Comparison of ENCODE assay signal across 9 cellular contexts in genomic region chr2:158459161-158460003, GRCh38. TPM values are rescaled to one million over a fixed set of nuclear protein-coding genes. Genes with fewer than 3 reads are reported as not detected.
DNase-seq lines count a peak whose midpoint lies in the region; ATAC-seq and TF ChIP-seq lines count a peak whose summit lies in the region.
"Had no signal": no experiment of that assay in that cellular context is flagged by ENCODE, and none has a peak within 500 bp of the region (broad histone marks: within the 10 kb centered on the region; RNA-seq: fewer than 3 reads in every experiment).

No MANE protein-coding gene starts in this region.

- WGBS in mesodermal cell (ENCODE audit: insufficient coverage in 2 of 2), 2 experiments: 24 to 38% methylated on average over 2 to 5 of the region's 9 CpGs

- H3K27ac ChIP-seq in breast epithelium: peak overlapping the region; percentile 93 to 99
- H3K27ac ChIP-seq in mesodermal cell (ENCODE audit: low read depth, low read length, severe bottlenecking): no peak overlapping the region
- H3K27ac ChIP-seq in gastrocnemius medialis: no peak overlapping the region

- H3K9me3 ChIP-seq in Caco-2: no peaks in the 10 kb centered on the region
- H3K9me3 ChIP-seq in breast epithelium: no peaks in the 10 kb centered on the region
- H3K9me3 ChIP-seq in mesodermal cell (ENCODE audit: control insufficient read depth, low read length): no peaks in the 10 kb centered on the region
- no peaks in the 10 kb centered on the region for H3K9me3 ChIP-seq in gastrocnemius medialis
- no peaks in the 10 kb centered on the region for H3K9me3 ChIP-seq in BE2C

- no peaks in the 10 kb centered on the region for H3K27me3 ChIP-seq in Caco-2 (replicated peaks; ENCODE audit: control insufficient read depth, insufficient read depth, low read length)
- H3K27me3 ChIP-seq in breast epithelium: no peaks in the 10 kb centered on the region
- no peaks in the 10 kb centered on the region for H3K27me3 ChIP-seq in gastrocnemius medialis
- 0 out of 2 replicates have a peak, but pooled peaks cover 3% of the 10 kb centered on the region for H3K27me3 ChIP-seq in BE2C

- POLR2A ChIA-PET in Caco-2 (lab: Charles Lee): no interaction called here

- H3K4me1 Mint-ChIP-seq in Caco-2 (ENCODE audit: low read depth, unreplicated experiment): peaks cover 7% of the 10 kb centered on the region

- TF ChIP-seq POLR2A in breast epithelium (IDR thresholded peaks at IDR 0.05) (no peak), gastrocnemius medialis (IDR thresholded peaks at IDR 0.05) (no peak)

- ATAC-seq in gastrocnemius medialis (no peak), HG03354 (IDR thresholded peaks at IDR 0.05; ENCODE audit: poor library complexity, severe bottlenecking, unreplicated experiment) (no peak)
- no peak for ATAC-seq in stimulated activated naive CD8-positive, alpha-beta T cell treated with anti-CD3 and anti-CD28 coated beads, Interleukin-15, Interleukin-2, amounts not matched to agents 100 U/mL and 50 U/mL, for 24 hours
- ATAC-seq: T-helper 17 cell had no signal

- H3K4me1 ChIP-seq in Caco-2: peaks cover 37% of the 10 kb centered on the region
- peaks cover 0 to 16% of the 10 kb centered on the region in 2 donors for H3K4me1 ChIP-seq in breast epithelium
- peaks cover 10% of the 10 kb centered on the region for H3K4me1 ChIP-seq in mesodermal cell (ENCODE audit: control insufficient read depth, insufficient read depth, low read length, poor library complexity, severe bottlenecking)
- peaks cover 18 to 24% of the 10 kb centered on the region in 2 donors for H3K4me1 ChIP-seq in gastrocnemius medialis
- no peaks in the 10 kb centered on the region for H3K4me1 ChIP-seq in BE2C

- H3K4me3 ChIP-seq in Caco-2 (ENCODE audit: low read depth, low read length) (0 out of 2 replicates have a peak overlapping the region, but pooled peaks have one; percentile 4), breast epithelium (peak overlapping the region; percentile 82 to 97 (median 91)), mesodermal cell (ENCODE audit: extremely low read depth, insufficient read depth, low read length, poor library complexity, severe bottlenecking) (peak overlapping the region; percentile 73), gastrocnemius medialis (peak overlapping the region in 2 of 4 donors; percentile 13 to 81), BE2C (ENCODE audit: low read depth, low read length) (no peak overlapping the region)

- CTCF ChIA-PET in Caco-2 (lab: Charles Lee): interaction anchor here (1.4 kb wide), 1 partner anchor 30 kb away, joined by 4 read pairs; no protein-coding TSS in a partner anchor

- peak overlapping the region; percentile 98 for H3K4me3 Mint-ChIP-seq in Caco-2 (ENCODE audit: unreplicated experiment)

- H3K27ac Mint-ChIP-seq in Caco-2 (ENCODE audit: unreplicated experiment): no peak overlapping the region

- DNase-seq in Caco-2: no peak
- DNase-seq in Kasumi-1 (lab: John Stamatoyannopoulos, UW): peak; percentile 46 to 58
- no peak for DNase-seq in breast epithelium (ENCODE audit: low spot score in 2 of 2)
- DNase-seq in gastrocnemius medialis: no peak
- DNase-seq in BE2C: no peak
- no peak for DNase-seq in stimulated activated naive CD8-positive, alpha-beta T cell treated with anti-CD3 and anti-CD28 coated beads, Interleukin-15, Interleukin-2, amounts not matched to agents 100 U/mL and 50 U/mL, for 24 hours
- DNase-seq: T-helper 17 cell had no signal

- BruUV-seq in Caco-2 (replicated peaks; lab: Mats Ljungman, UMichigan): no TSS peak

- H3K36me3 Mint-ChIP-seq in Caco-2 (ENCODE audit: insufficient read depth, unreplicated experiment): peaks cover 35% of the 10 kb centered on the region

- no peaks in the 10 kb centered on the region for H3K9me3 Mint-ChIP-seq in Caco-2 (ENCODE audit: unreplicated experiment)

- H3K36me3 ChIP-seq in Caco-2 (ENCODE audit: control insufficient read depth, insufficient read depth, low read length) (no peaks in the 10 kb centered on the region), breast epithelium (no peaks in the 10 kb centered on the region), mesodermal cell (ENCODE audit: control insufficient read depth, insufficient read depth, low read length) (no peaks in the 10 kb centered on the region), gastrocnemius medialis (no peaks in the 10 kb centered on the region), BE2C (no peaks in the 10 kb centered on the region)

- intact Hi-C loops in Caco-2 (cut with micrococcal nuclease; ENCODE audit: unreplicated experiment): loop anchor here (2.0 to 5.0 kb wide), 4 partner anchors 45 to 332 kb away; no protein-coding TSS in a partner anchor
- intact Hi-C loops in breast epithelium (cut with DNase I; ENCODE audit: low total_unique reads): no loop called here
- intact Hi-C loops in gastrocnemius medialis (cut with DNase I; ENCODE audit: low total_unique reads): loop anchor here (5.0 kb wide), 2 partner anchors 293 to 1158 kb away; partner anchors contain the start of gene BAZ2B

- no peak for TF ChIP-seq CTCF in Caco-2 (IDR thresholded peaks at IDR 0.05; ENCODE audit: insufficient read depth in 1 of 2, low read depth in 1 of 2, low read length in 1 of 2, severe bottlenecking in 1 of 2, unreplicated experiment in 1 of 2)
- no peak for TF ChIP-seq CTCF in breast epithelium (IDR thresholded peaks at IDR 0.05)
- no peak for TF ChIP-seq CTCF in gastrocnemius medialis (IDR thresholded peaks at IDR 0.05 in 4 of 5, conservative IDR thresholded peaks at IDR 0.05 in 1 of 5)
- no peak for TF ChIP-seq CTCF in BE2C (IDR thresholded peaks at IDR 0.05; ENCODE audit: low read depth, low read length)

- no peaks in the 10 kb centered on the region for H3K27me3 Mint-ChIP-seq in Caco-2 (ENCODE audit: insufficient read depth, unreplicated experiment)

- in situ Hi-C loops in gastrocnemius medialis (cut with MboI; ENCODE audit: low sequenced_read_pairs in 4 of 4): no loop called here

RNA-seq across cellular contexts. Expression of gene PKP4, which starts 2.6 kb away (rescaled TPM):
- 140 and 147 TPM in 2 replicates for total RNA-seq in Caco-2 (2022)
- 100 to 1,000 TPM in 2 of 3 donors, 10 to 100 TPM in 1; 62.1 to 138 (median 121) TPM for total RNA-seq in breast epithelium
- polyA plus RNA-seq in mesodermal cell (2013, experiment 1 of 2): 42.5 TPM
- polyA plus RNA-seq in mesodermal cell (2013, experiment 2 of 2): 39.2 TPM
- 10 to 100 TPM; 15.3 to 36.0 (median 25.6) TPM for total RNA-seq in gastrocnemius medialis
- polyA plus RNA-seq in BE2C (2012; ENCODE audit: insufficient read depth, insufficient read length, low read depth): 14.0 TPM

RNA-seq across cellular contexts. Expression of gene CCDC148, which starts 2.8 kb away (rescaled TPM):
- total RNA-seq in Caco-2 (2022) (5.3 and 6.3 TPM in 2 replicates), breast epithelium (1 to 10 TPM; 1.4 to 9.8 (median 4.6) TPM), gastrocnemius medialis (under 1 TPM in 1 of 4 donors, not detected in 3; 0.66 TPM)
- polyA plus RNA-seq in mesodermal cell (2013, experiment 1 of 2): 1.5 TPM
- polyA plus RNA-seq in mesodermal cell (2013, experiment 2 of 2): 2.1 TPM
- not detected for polyA plus RNA-seq in BE2C (2012; ENCODE audit: insufficient read depth, insufficient read length, low read depth)
- total RNA-seq: T-helper 17 cell had no signal

Comparison
In these comparisons a context has a peak if more than half of its experiments do, and no peak if none do; other contexts are left out.
1. DNase-seq: peak in Kasumi-1 (2 of 2); none in Caco-2 (0 of 2), breast epithelium (0 of 2), gastrocnemius medialis (0 of 2), BE2C (single experiment) and stimulated activated naive CD8-positive, alpha-beta T cell treated with anti-CD3 and anti-CD28 coated beads, Interleukin-15, Interleukin-2, amounts not matched to agents 100 U/mL and 50 U/mL, for 24 hours (single experiment).
2. H3K27ac ChIP-seq: peak in breast epithelium (2 of 2); none in mesodermal cell (single experiment) and gastrocnemius medialis (0 of 4).